ENCODE assay signal across 26 cellular contexts in genomic region chr15:38304486-38304885, GRCh38. TPM values are rescaled to one million over a fixed set of nuclear protein-coding genes. Genes with fewer than 3 reads are reported as not detected.
DNase-seq lines count a peak whose midpoint lies in the region; ATAC-seq and TF ChIP-seq lines count a peak whose summit lies in the region.
"Had no signal": no experiment of that assay in that cellular context is flagged by ENCODE, and none has a peak within 500 bp of the region (broad histone marks: within the 10 kb centered on the region; RNA-seq: fewer than 3 reads in every experiment).

No MANE protein-coding gene starts in this region.

- H3K4me1 ChIP-seq in A673 (ENCODE audit: insufficient read depth, low read length, poor library complexity, severe bottlenecking), result peaks cover 36% of the 10 kb centered on the region
- peaks cover 26% of the 10 kb centered on the region for H3K4me1 ChIP-seq in adipocyte (ENCODE audit: control insufficient read depth, insufficient read depth, low read length)
- H3K4me1 ChIP-seq: BE2C had no signal

- POLR2A ChIA-PET in A673 (lab: Charles Lee; ENCODE audit: low non-redundant PET), result no interaction called here

- H3K36me3 Mint-ChIP-seq in osteocyte (ENCODE audit: unreplicated experiment), result peaks cover 40% of the 10 kb centered on the region

- TF ChIP-seq CTCF in A673 (conservative IDR thresholded peaks at IDR 0.05; ENCODE audit: low read depth, low read length) (no peak), osteocyte (IDR thresholded peaks at IDR 0.05) (no peak)

- DNase-seq in A673 (ENCODE audit: low spot score), result peak; percentile 55
- DNase-seq in GM03348 (ENCODE audit: low spot score), result peak; percentile 15
- DNase-seq in adipocyte (ENCODE audit: low read depth), result peak; percentile 29
- DNase-seq in fibroblast of peridontal ligament (ENCODE audit: extremely low read depth), result peak; percentile 71
- DNase-seq in osteocyte (ENCODE audit: extremely low spot score, unreplicated experiment), result no peak
- no peak for DNase-seq in NCI-H524 (lab: John Stamatoyannopoulos, UW)
- no peak for DNase-seq in SHP77 (lab: John Stamatoyannopoulos, UW)
- DNase-seq: BE2C; CD8-positive, alpha-beta memory T cell; DMS 273 treated with DMSO at 0.1 percent for 48 hours; DMS79 treated with DMSO at 0.1 percent for 48 hours; GF-D8; H7; KBM-7; MM.1S; NCI-H1694; NCI-H2029 treated with DMSO at 0.1 percent for 48 hours; NCI-H446 treated with DMSO at 0.1 percent for 48 hours; NCI-H526 treated with DMSO at 0.1 percent for 48 hours; SIG-M5; SW 1271 had no signal

- H3K4me3 Mint-ChIP-seq in osteocyte (ENCODE audit: unreplicated experiment), result no peak overlapping the region
- H3K4me3 Mint-ChIP-seq: CD14-positive monocyte; CD8-positive, alpha-beta memory T cell had no signal

- peak overlapping the region; percentile 36 for H3K9ac ChIP-seq in adipocyte (ENCODE audit: low read length)

- CTCF ChIA-PET in A673 (lab: Charles Lee), result no interaction called here

- H3K27ac ChIP-seq in A673 (ENCODE audit: low read depth, low read length, poor library complexity, severe bottlenecking), result no peak overlapping the region
- H3K27ac ChIP-seq: RWPE1, SK-N-MC had no signal

- peaks cover 22% of the 10 kb centered on the region for H3K4me1 Mint-ChIP-seq in osteocyte (ENCODE audit: unreplicated experiment)

- H3K9me3 ChIP-seq in A673 (ENCODE audit: low read depth, low read length, poor library complexity, severe bottlenecking) (no peaks in the 10 kb centered on the region), adipocyte (ENCODE audit: control insufficient read depth, low read length) (no peaks in the 10 kb centered on the region)
- H3K9me3 ChIP-seq: BE2C had no signal

- intact Hi-C loops in A673 (cut with micrococcal nuclease; ENCODE audit: unreplicated experiment), result loop anchor here (5.0 kb wide), 1 partner anchor 52 kb away; the partner anchor contains the start of gene SPRED1

- ATAC-seq in activated CD4-positive, CD25-positive, alpha-beta regulatory T cell treated with anti-CD3 and anti-CD28 coated beads, Interleukin-2, amount 50 U/mL, for 24 hours, result no peak
- ATAC-seq: Panc1 had no signal

- H3K9me3 Mint-ChIP-seq in osteocyte (ENCODE audit: unreplicated experiment), result no peaks in the 10 kb centered on the region
- H3K9me3 Mint-ChIP-seq: CD8-positive, alpha-beta memory T cell had no signal

- no peak overlapping the region for H3K27ac Mint-ChIP-seq in osteocyte (ENCODE audit: unreplicated experiment)
- H3K27ac Mint-ChIP-seq: CD14-positive monocyte; CD8-positive, alpha-beta memory T cell had no signal

- H3K4me3 ChIP-seq in A673 (ENCODE audit: low read depth, low read length, poor library complexity, severe bottlenecking), result no peak overlapping the region
- H3K4me3 ChIP-seq in adipocyte (ENCODE audit: low read length), result peak overlapping the region; percentile 63
- H3K4me3 ChIP-seq: SK-N-MC had no signal

- no peaks in the 10 kb centered on the region for H3K27me3 ChIP-seq in A673 (replicated peaks; ENCODE audit: insufficient read depth, low read depth, low read length, poor library complexity)
- no peaks in the 10 kb centered on the region for H3K27me3 ChIP-seq in adipocyte (replicated peaks; ENCODE audit: control insufficient read depth, insufficient read depth, low read length)
- H3K27me3 ChIP-seq: BE2C had no signal

- no peaks in the 10 kb centered on the region for H3K36me3 ChIP-seq in A673 (ENCODE audit: insufficient read depth, low read length, poor library complexity, severe bottlenecking)
- H3K36me3 ChIP-seq in adipocyte (ENCODE audit: control insufficient read depth, insufficient read depth, low read length, severe bottlenecking), result no peaks in the 10 kb centered on the region

- no peaks in the 10 kb centered on the region for H3K27me3 Mint-ChIP-seq in osteocyte (ENCODE audit: unreplicated experiment)
- H3K27me3 Mint-ChIP-seq: CD8-positive, alpha-beta memory T cell had no signal

- BruUV-seq in A673 (replicated peaks; lab: Mats Ljungman, UMichigan), result no TSS peak

RNA-seq across cellular contexts. Expression of gene SPRED1, which starts 51.9 kb away (rescaled TPM):
- total RNA-seq in A673 (2021) (14.2 and 17.3 TPM in 2 replicates), osteocyte (33.7 and 40.9 TPM in 2 replicates)

Comparison
In these comparisons a context has a peak if more than half of its experiments do, and no peak if none do; other contexts are left out.
1. DNase-seq: peak in A673 (single experiment), GM03348 (single experiment), adipocyte (single experiment) and fibroblast of peridontal ligament (single experiment); none in osteocyte (single experiment), NCI-H524 (0 of 2) and SHP77 (0 of 2).